Comparison of ENCODE assay signal across 33 cellular contexts in the genomic region with DNA sequence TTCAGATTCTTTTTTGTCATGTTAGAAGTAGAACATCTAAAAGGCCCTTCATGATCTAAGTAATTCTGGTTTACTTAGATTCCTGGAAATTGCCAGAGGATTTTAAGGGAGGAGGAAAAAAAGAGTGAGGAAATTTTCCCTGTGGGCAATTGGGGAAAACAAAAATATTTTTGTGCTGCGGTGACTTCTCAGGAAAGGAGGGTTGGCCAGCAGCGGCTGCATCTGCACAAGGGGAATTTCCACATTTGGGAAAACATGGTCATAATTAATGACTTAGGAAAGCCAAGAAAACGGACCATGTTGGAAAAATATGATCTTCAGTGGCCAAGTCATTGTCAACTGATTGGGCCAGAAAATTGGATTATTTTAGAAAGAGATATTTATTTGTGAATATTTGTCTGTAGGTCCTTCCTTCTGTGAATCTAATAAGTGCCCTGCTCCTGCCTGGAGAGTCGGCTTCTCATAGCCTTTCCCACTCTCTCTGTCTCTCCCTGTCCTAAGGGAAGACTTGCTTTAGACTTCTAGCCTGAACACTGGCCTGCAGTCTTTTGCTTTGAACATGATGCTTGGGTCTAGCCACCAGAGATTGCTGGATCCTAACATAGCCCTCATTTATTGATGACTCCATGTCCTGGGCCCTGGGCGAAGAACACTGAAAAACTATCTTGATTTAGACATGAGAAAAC.
DNase-seq lines count a peak whose midpoint lies in the region; ATAC-seq, FAIRE-seq and TF ChIP-seq lines count a peak whose summit lies in the region.
"Had no signal": no experiment of that assay in that cellular context is flagged by ENCODE, and none has a peak within 500 bp of the region (broad histone marks: within the 10 kb centered on the region; RNA-seq: fewer than 3 reads in every experiment).

No MANE protein-coding gene starts in this region.

- TF ChIP-seq CTCF in heart right ventricle (IDR thresholded peaks at IDR 0.05) (no peak), sigmoid colon (IDR thresholded peaks at IDR 0.05) (no peak)

- peak; percentile 70 for ATAC-seq in Right ventricle myocardium inferior
- ATAC-seq in heart right ventricle, result peak in 5 of 8 donors; percentile 42 to 56 (median 55)
- peak; percentile 48 for ATAC-seq in aorta (ENCODE audit: low FRiP score)
- ATAC-seq in HG03025 (IDR thresholded peaks at IDR 0.05; ENCODE audit: low FRiP score, unreplicated experiment), result no peak
- ATAC-seq: CD8-positive, alpha-beta T cell; right lobe of liver had no signal

- peaks cover 0 to 14% (median 0%) of the 10 kb centered on the region in 9 donors for H3K4me1 ChIP-seq in heart right ventricle
- H3K4me1 ChIP-seq in sigmoid colon, result peaks cover 0 to 5% (median 0%) of the 10 kb centered on the region in 4 donors
- no peaks in the 10 kb centered on the region for H3K4me1 ChIP-seq in aorta (ENCODE audit: control insufficient read depth in 1 of 2, insufficient read depth in 2 of 2, low read length in 2 of 2)
- H3K4me1 ChIP-seq: colonic mucosa, parathyroid adenoma, right lobe of liver, thyroid gland had no signal

- H3K36me3 ChIP-seq in heart right ventricle (no peaks in the 10 kb centered on the region), sigmoid colon (no peaks in the 10 kb centered on the region), aorta (ENCODE audit: control insufficient read depth in 1 of 2, insufficient read depth in 2 of 2, low read length in 1 of 2) (no peaks in the 10 kb centered on the region)
- H3K36me3 ChIP-seq: adrenal gland, colonic mucosa, right lobe of liver, thyroid gland, WERI-Rb-1 had no signal

- no peak for FAIRE-seq in GM12892 (lab: Jason Lieb, UNC)
- FAIRE-seq: A204.1 had no signal

- TF ChIP-seq EP300 in sigmoid colon (IDR thresholded peaks at IDR 0.05), result no peak

- TF ChIP-seq POLR2A in sigmoid colon (IDR thresholded peaks at IDR 0.05) (no peak), GM12892 (IDR thresholded peaks at IDR 0.05; ENCODE audit: low read depth, low read length) (no peak)

- WGBS in heart right ventricle, 2 donors, result 56 to 74% methylated on average over 5 of the region's 5 CpGs
- 86 to 89% methylated on average over 5 of the region's 5 CpGs for WGBS in sigmoid colon, 2 donors
- 50 to 54% methylated on average over 5 of the region's 5 CpGs for WGBS in aorta, 2 donors

- H3K9me3 ChIP-seq in heart right ventricle (no peaks in the 10 kb centered on the region), sigmoid colon (no peaks in the 10 kb centered on the region), aorta (ENCODE audit: control insufficient read depth, low read length) (no peaks in the 10 kb centered on the region)
- H3K9me3 ChIP-seq: adrenal gland, colonic mucosa, right lobe of liver, thyroid gland had no signal

- no peak overlapping the region for H3K4me3 ChIP-seq in heart right ventricle
- H3K4me3 ChIP-seq in sigmoid colon, result no peak overlapping the region
- H3K4me3 ChIP-seq in aorta (ENCODE audit: low read length in 2 of 2), result no peak overlapping the region
- H3K4me3 ChIP-seq: adrenal gland, colonic mucosa, PC-9, right lobe of liver, thyroid gland had no signal

- DNase-seq in Right ventricle myocardium inferior (ENCODE audit: missing footprints), result no peak
- DNase-seq in cardiac septum (ENCODE audit: low spot score), result no peak
- DNase-seq in heart right ventricle, result no peak
- DNase-seq in sigmoid colon, result peak; percentile 78
- no peak for DNase-seq in aorta
- DNase-seq in activated CD4-positive, alpha-beta T cell treated with anti-CD3 and anti-CD28 coated beads, Interleukin-2, amount 50 U/mL, for 48 hours, result no peak
- no peak for DNase-seq in GM12892 (ENCODE audit: insufficient read length)
- DNase-seq: activated CD4-positive, alpha-beta T cell treated with anti-CD3 and anti-CD28 coated beads, Interleukin-2, amount 10 ng/mL, durations not matched to agents 24 days and 14 days; activated naive CD4-positive, alpha-beta T cell treated with Interleukin-2 at 50 U/mL for 16 hours; activated T-cell treated with anti-CD3 and anti-CD28 coated beads, Interleukin-2, amount 50 U/mL, for 48 hours; adrenal gland; CD8-positive, alpha-beta T cell; colonic mucosa; DMS 273 treated with DMSO at 0.1 percent for 48 hours; effector memory CD4-positive, alpha-beta T cell; erythroblast; IMR-90; islet precursor cell; NCI-H1092; NCI-H187 treated with DMSO at 0.1 percent for 48 hours; NCI-H524 treated with DMSO at 0.1 percent for 48 hours; nephron progenitor cell; NK-92 treated with Interleukin-12 subunit alpha and Interleukin-12 subunit beta, amount 100 ng/mL, for 24 hours; PC-9; right lobe of liver; SIG-M5; stimulated activated naive CD4-positive, alpha-beta T cell treated with Interleukin-2 at 50 U/mL for 16 hours; T1000; thyroid gland; WERI-Rb-1 had no signal

- H3K27ac ChIP-seq in heart right ventricle (peak overlapping the region in 4 of 10 donors; percentile 0 to 63 (median 18)), sigmoid colon (peak overlapping the region in 3 of 4 donors; percentile 19 to 47 (median 43)), aorta (ENCODE audit: low read depth in 1 of 2, low read length in 2 of 2) (peak overlapping the region in 1 of 2 donors; percentile 12)
- H3K27ac ChIP-seq: colonic mucosa, parathyroid adenoma, PC-9, right lobe of liver, WERI-Rb-1 had no signal

- H3K27me3 ChIP-seq in heart right ventricle, result no peaks in the 10 kb centered on the region
- no peaks in the 10 kb centered on the region for H3K27me3 ChIP-seq in sigmoid colon
- H3K27me3 ChIP-seq in aorta (ENCODE audit: control insufficient read depth in 1 of 2, insufficient read depth in 2 of 2, low read length in 1 of 2), result no peaks in the 10 kb centered on the region
- H3K27me3 ChIP-seq: adrenal gland, colonic mucosa, right lobe of liver, thyroid gland had no signal

- intact Hi-C loops in Right ventricle myocardium inferior (cut with DNase I), result no loop called here
- intact Hi-C loops in cardiac septum (cut with DNase I), result no loop called here
- intact Hi-C loops in heart right ventricle (cut with DNase I), result no loop called here
- intact Hi-C loops in sigmoid colon (cut with DNase I), result no loop called here
- intact Hi-C loops in aorta (cut with DNase I), result no loop called here
